ENCODE assay signal across 33 cellular contexts in genomic region chrX:48046846-48047245, GRCh38. TPM values are rescaled to one million over a fixed set of nuclear protein-coding genes. Genes with fewer than 3 reads are reported as not detected.
"Had no signal": no experiment of that assay in that cellular context is flagged by ENCODE, and none has a peak within 500 bp of the region (broad histone marks: within the 10 kb centered on the region; RNA-seq: fewer than 3 reads in every experiment).

No MANE protein-coding gene starts in this region.

- H3K4me3 Mint-ChIP-seq: activated B cell treated with CpG ODN at 0.5 μM for 24 hours; activated CD4-positive, alpha-beta memory T cell treated with anti-CD3 and anti-CD28 coated beads for 36 hours; activated CD4-positive, alpha-beta T cell treated with anti-CD3 and anti-CD28 coated beads, Interleukin-2, amount 10 ng/mL, durations not matched to agents 24 days and 14 days; activated naive CD8-positive, alpha-beta T cell treated with anti-CD3 and anti-CD28 coated beads, Interleukin-2, amount 50 U/mL, for 24 hours; activated T-cell treated with anti-CD3 and anti-CD28 coated beads, Interleukin-2, amount 50 U/mL, for 4 hours; IgD-negative memory B cell; T-helper 1 cell treated with Interleukin-12 subunit alpha and Interleukin-12 subunit beta and Interleukin-4 antibody, amounts not matched to agents 30 μg/mL and 1 μg/mL, for 36 hours had no signal

- H3K27me3 Mint-ChIP-seq: activated B cell treated with CpG ODN at 0.5 μM for 24 hours; activated CD4-positive, alpha-beta memory T cell treated with anti-CD3 and anti-CD28 coated beads for 36 hours; activated CD4-positive, alpha-beta T cell treated with anti-CD3 and anti-CD28 coated beads, Interleukin-2, amount 10 ng/mL, durations not matched to agents 24 days and 14 days; activated naive CD8-positive, alpha-beta T cell treated with anti-CD3 and anti-CD28 coated beads, Interleukin-2, amount 50 U/mL, for 24 hours; IgD-negative memory B cell had no signal

- H3K36me3 ChIP-seq: ascending aorta, cardiac muscle cell, SJCRH30 had no signal

- H3K27me3 ChIP-seq: ascending aorta, body of pancreas, cardiac muscle cell, SJCRH30 had no signal

- ATAC-seq: activated naive CD4-positive, alpha-beta T cell treated with anti-CD3 and anti-CD28 coated beads, Interleukin-2, amount 50 U/mL, for 72 hours; activated naive CD8-positive, alpha-beta T cell treated with anti-CD3 and anti-CD28 coated beads, Interleukin-2, amount 50 U/mL, for 24 hours; activated T-cell treated with anti-CD3 and anti-CD28 coated beads, Interleukin-2, amount 50 U/mL, for 4 hours; body of pancreas; Panc1; SK-N-SH treated with all-trans-retinoic acid at 6 μM for 48 hours had no signal

- H3K27ac Mint-ChIP-seq: activated B cell treated with CpG ODN at 0.5 μM for 24 hours; activated CD4-positive, alpha-beta memory T cell treated with anti-CD3 and anti-CD28 coated beads for 36 hours; activated CD4-positive, alpha-beta T cell treated with anti-CD3 and anti-CD28 coated beads, Interleukin-2, amount 10 ng/mL, durations not matched to agents 24 days and 14 days; activated naive CD4-positive, alpha-beta T cell treated with anti-CD3 and anti-CD28 coated beads, Interleukin-2, amount 50 U/mL, for 72 hours; activated naive CD8-positive, alpha-beta T cell treated with anti-CD3 and anti-CD28 coated beads, Interleukin-2, amount 50 U/mL, for 24 hours; T-helper 1 cell treated with Interleukin-12 subunit alpha and Interleukin-12 subunit beta and Interleukin-4 antibody, amounts not matched to agents 30 μg/mL and 1 μg/mL, for 36 hours had no signal

- H3K9me3 ChIP-seq: ascending aorta, body of pancreas, SJCRH30 had no signal

- H3K36me3 Mint-ChIP-seq: activated naive CD4-positive, alpha-beta T cell treated with anti-CD3 and anti-CD28 coated beads, Interleukin-2, amount 50 U/mL, for 72 hours had no signal

- H3K4me1 Mint-ChIP-seq: activated B cell treated with CpG ODN at 0.5 μM for 24 hours; activated CD4-positive, alpha-beta T cell treated with anti-CD3 and anti-CD28 coated beads, Interleukin-2, amount 10 ng/mL, durations not matched to agents 24 days and 14 days; activated naive CD8-positive, alpha-beta T cell treated with anti-CD3 and anti-CD28 coated beads, Interleukin-2, amount 50 U/mL, for 24 hours had no signal

- DNase-seq: activated B cell treated with CpG ODN at 0.5 μM for 24 hours; activated CD4-positive, alpha-beta memory T cell treated with anti-CD3 and anti-CD28 coated beads for 36 hours; activated CD4-positive, alpha-beta T cell treated with anti-CD3 and anti-CD28 coated beads for 1 hour; activated CD4-positive, alpha-beta T cell treated with anti-CD3 and anti-CD28 coated beads, Interleukin-2, amount 10 ng/mL, durations not matched to agents 24 days and 14 days; activated CD8-positive, alpha-beta memory T cell treated with anti-CD3 and anti-CD28 coated beads for 24 hours; activated effector memory CD4-positive, alpha-beta T cell treated with anti-CD3 and anti-CD28 coated beads, Interleukin-2, amount 50 U/mL, for 16 hours; activated naive CD4-positive, alpha-beta T cell treated with Interleukin-2 at 50 U/mL for 16 hours; activated naive CD8-positive, alpha-beta T cell treated with anti-CD3 and anti-CD28 coated beads, Interleukin-2, amount 50 U/mL, for 24 hours; activated T-cell treated with anti-CD3 and anti-CD28 coated beads, Interleukin-2, amount 50 U/mL, for 4 hours; amniotic stem cell; body of pancreas; KG1; NCI-H1092; NCI-H1417; NCI-H1930; NCI-H2171; NCI-H2227 treated with DMSO at 0.1 percent for 48 hours; NCI-H526; NK-92 treated with Interleukin-12 subunit alpha and Interleukin-12 subunit beta, amount 100 ng/mL, for 24 hours; OCI-M1; Right ventricle myocardium superior; RPMI8226; SJCRH30 had no signal

- H3K27ac ChIP-seq: ascending aorta, body of pancreas, cardiac muscle cell, SJCRH30 had no signal

- H3K4me3 ChIP-seq: ascending aorta, body of pancreas, cardiac muscle cell, SJCRH30 had no signal

- H3K4me1 ChIP-seq: ascending aorta, body of pancreas, SJCRH30 had no signal

- H3K9me3 Mint-ChIP-seq: activated B cell treated with CpG ODN at 0.5 μM for 24 hours; activated CD4-positive, alpha-beta memory T cell treated with anti-CD3 and anti-CD28 coated beads for 36 hours; activated naive CD4-positive, alpha-beta T cell treated with anti-CD3 and anti-CD28 coated beads, Interleukin-2, amount 50 U/mL, for 72 hours; activated naive CD8-positive, alpha-beta T cell treated with anti-CD3 and anti-CD28 coated beads, Interleukin-2, amount 50 U/mL, for 24 hours; activated T-cell treated with anti-CD3 and anti-CD28 coated beads, Interleukin-2, amount 50 U/mL, for 4 hours; T-helper 1 cell treated with Interleukin-12 subunit alpha and Interleukin-12 subunit beta and Interleukin-4 antibody, amounts not matched to agents 30 μg/mL and 1 μg/mL, for 36 hours had no signal

RNA-seq across cellular contexts. Expression of gene ZNF630, which starts 24.6 kb away (rescaled TPM):
- total RNA-seq: activated B cell treated with CpG ODN at 0.5 μM for 24 hours had no signal

RNA-seq across cellular contexts. Expression of gene SPACA5, which starts 40.1 kb away (rescaled TPM):
- total RNA-seq: activated B cell treated with CpG ODN at 0.5 μM for 24 hours; activated CD4-positive, alpha-beta memory T cell treated with anti-CD3 and anti-CD28 coated beads for 36 hours; activated CD4-positive, alpha-beta T cell treated with anti-CD3 and anti-CD28 coated beads, Interleukin-2, amount 10 ng/mL, durations not matched to agents 24 days and 14 days; activated naive CD4-positive, alpha-beta T cell treated with anti-CD3 and anti-CD28 coated beads, Interleukin-2, amount 50 U/mL, for 72 hours; activated T-cell treated with anti-CD3 and anti-CD28 coated beads, Interleukin-2, amount 50 U/mL, for 4 hours; ascending aorta; body of pancreas; cardiac muscle cell; LHCN-M2; M059J; NCI-H460; Right ventricle myocardium superior; SJCRH30 had no signal
- polyA plus RNA-seq: cardiac muscle cell, IgD-negative memory B cell had no signal
